In the genomic region with DNA sequence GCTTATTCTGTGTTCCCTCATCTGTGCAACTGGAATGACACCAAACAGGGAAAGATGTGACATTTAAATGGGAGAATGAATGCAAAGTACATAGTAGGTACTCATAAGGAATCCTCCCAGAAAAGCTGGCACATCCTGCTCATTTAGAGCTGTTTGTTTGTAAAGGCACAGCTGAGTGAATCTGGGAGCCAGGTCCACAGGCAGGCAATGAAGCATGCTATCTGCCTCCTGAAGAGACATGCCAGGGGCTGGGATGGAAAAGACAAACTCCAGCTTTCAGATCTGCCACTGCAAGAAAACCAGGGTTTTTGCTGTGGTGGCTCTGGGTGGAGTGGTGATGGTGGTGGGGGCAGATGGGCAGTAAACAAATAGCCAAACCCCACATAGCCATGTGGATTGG, we compare ENCODE assay signal across 23 cellular contexts.
"Had no signal": no experiment of that assay in that cellular context is flagged by ENCODE, and none has a peak within 500 bp of the region (broad histone marks: within the 10 kb centered on the region; RNA-seq: fewer than 3 reads in every experiment).

No MANE protein-coding gene starts in this region.

- H3K9me3 Mint-ChIP-seq: memory B cell had no signal

- H3K4me3 Mint-ChIP-seq: immature natural killer cell; memory B cell; natural killer cell; stimulated activated effector memory CD8-positive, alpha-beta T cell treated with anti-CD3 and anti-CD28 coated beads, Interleukin-12 subunit alpha, Interleukin-12 subunit beta, amount 100 ng/mL, for 72 hours had no signal

- H3K27ac ChIP-seq: dorsolateral prefrontal cortex, ovary, psoas muscle, sigmoid colon, testis, tibial nerve, upper lobe of left lung had no signal

- H3K4me1 Mint-ChIP-seq: immature natural killer cell; memory B cell; natural killer cell; stimulated activated effector memory CD8-positive, alpha-beta T cell treated with anti-CD3 and anti-CD28 coated beads, Interleukin-12 subunit alpha, Interleukin-12 subunit beta, amount 100 ng/mL, for 72 hours had no signal

- DNase-seq: dorsolateral prefrontal cortex; effector CD4-positive, alpha-beta T cell; hypothalamus; immature natural killer cell; islet precursor cell; kidney glomerular epithelial cell; natural killer cell; occipital lobe; ovary; posterior cingulate gyrus; psoas muscle; right cardiac atrium; sigmoid colon; stimulated activated CD4-positive, alpha-beta T cell treated with anti-CD3 and anti-CD28 coated beads, Interleukin-2, amount 100 ng/mL, for 24 hours; stimulated activated CD4-positive, alpha-beta T cell treated with anti-CD3 and anti-CD28 coated beads, Interleukin-4, amount 100 ng/mL, for 24 hours; stimulated activated naive CD8-positive, alpha-beta T cell treated with anti-CD3 and anti-CD28 coated beads, Interleukin-15, Interleukin-2, amounts not matched to agents 100 U/mL and 50 U/mL, for 24 hours; substantia nigra; testis; upper lobe of left lung had no signal

- H3K27ac Mint-ChIP-seq: immature natural killer cell; memory B cell; natural killer cell; stimulated activated effector memory CD8-positive, alpha-beta T cell treated with anti-CD3 and anti-CD28 coated beads, Interleukin-12 subunit alpha, Interleukin-12 subunit beta, amount 100 ng/mL, for 72 hours had no signal

- H3K36me3 Mint-ChIP-seq: immature natural killer cell; memory B cell; natural killer cell; stimulated activated effector memory CD8-positive, alpha-beta T cell treated with anti-CD3 and anti-CD28 coated beads, Interleukin-12 subunit alpha, Interleukin-12 subunit beta, amount 100 ng/mL, for 72 hours had no signal

- H3K4me3 ChIP-seq: dorsolateral prefrontal cortex, lung, ovary, psoas muscle, sigmoid colon, testis, tibial nerve, upper lobe of left lung had no signal
